ENCODE assay signal across 1 cellular context in genomic region chr7:42237891-42238531, GRCh38.
TF ChIP-seq lines count a peak whose summit lies in the region.

No MANE protein-coding gene starts in this region.

TF ChIP-seq in GM12878, 131 proteins besides CTCF, POLR2A, EP300 and RAD21 (continued from another document):
- TF ChIP-seq, protein P1, sequence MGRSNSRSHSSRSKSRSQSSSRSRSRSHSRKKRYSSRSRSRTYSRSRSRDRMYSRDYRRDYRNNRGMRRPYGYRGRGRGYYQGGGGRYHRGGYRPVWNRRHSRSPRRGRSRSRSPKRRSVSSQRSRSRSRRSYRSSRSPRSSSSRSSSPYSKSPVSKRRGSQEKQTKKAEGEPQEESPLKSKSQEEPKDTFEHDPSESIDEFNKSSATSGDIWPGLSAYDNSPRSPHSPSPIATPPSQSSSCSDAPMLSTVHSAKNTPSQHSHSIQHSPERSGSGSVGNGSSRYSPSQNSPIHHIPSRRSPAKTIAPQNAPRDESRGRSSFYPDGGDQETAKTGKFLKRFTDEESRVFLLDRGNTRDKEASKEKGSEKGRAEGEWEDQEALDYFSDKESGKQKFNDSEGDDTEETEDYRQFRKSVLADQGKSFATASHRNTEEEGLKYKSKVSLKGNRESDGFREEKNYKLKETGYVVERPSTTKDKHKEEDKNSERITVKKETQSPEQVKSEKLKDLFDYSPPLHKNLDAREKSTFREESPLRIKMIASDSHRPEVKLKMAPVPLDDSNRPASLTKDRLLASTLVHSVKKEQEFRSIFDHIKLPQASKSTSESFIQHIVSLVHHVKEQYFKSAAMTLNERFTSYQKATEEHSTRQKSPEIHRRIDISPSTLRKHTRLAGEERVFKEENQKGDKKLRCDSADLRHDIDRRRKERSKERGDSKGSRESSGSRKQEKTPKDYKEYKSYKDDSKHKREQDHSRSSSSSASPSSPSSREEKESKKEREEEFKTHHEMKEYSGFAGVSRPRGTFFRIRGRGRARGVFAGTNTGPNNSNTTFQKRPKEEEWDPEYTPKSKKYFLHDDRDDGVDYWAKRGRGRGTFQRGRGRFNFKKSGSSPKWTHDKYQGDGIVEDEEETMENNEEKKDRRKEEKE (IDR thresholded peaks at IDR 0.05): no peak
- no peak for TF ChIP-seq ZBTB33 (IDR thresholded peaks at IDR 0.05)
- no peak for TF ChIP-seq NBN (IDR thresholded peaks at IDR 0.05)
- TF ChIP-seq JUNB (IDR thresholded peaks at IDR 0.05): no peak
- no peak for TF ChIP-seq STAT1 (conservative IDR thresholded peaks at IDR 0.05)
